ENCODE assay signal across 8 cellular contexts in the genomic region with DNA sequence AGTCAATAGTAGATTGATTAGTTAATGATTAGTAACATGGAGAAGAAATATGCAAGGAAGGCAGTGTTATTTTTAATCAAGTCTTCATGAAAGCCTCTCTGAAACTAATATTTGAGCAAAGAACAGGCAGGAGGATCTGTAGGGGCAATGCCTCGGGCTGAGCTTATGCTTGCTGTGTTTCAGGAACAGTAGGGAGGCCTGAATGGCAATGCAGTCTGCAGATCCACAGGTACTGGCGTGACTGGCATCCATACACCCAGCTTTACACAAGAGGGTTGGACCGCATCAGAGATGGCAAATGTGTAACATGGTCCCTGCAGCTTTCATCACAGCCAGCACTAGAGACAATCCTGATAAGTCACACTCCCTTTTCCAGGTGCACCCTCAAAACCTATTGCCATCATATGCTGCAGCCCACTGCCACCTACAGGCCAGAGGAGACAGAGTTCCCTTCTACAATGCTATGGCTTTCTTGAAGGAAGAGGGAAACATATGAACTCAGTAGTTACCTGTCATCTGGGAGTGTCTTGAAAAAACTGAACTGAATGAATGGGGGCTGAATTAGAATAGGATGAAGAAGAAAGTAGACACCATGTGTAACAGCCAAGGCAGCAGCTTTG.
DNase-seq lines count a peak whose midpoint lies in the region; ATAC-seq and TF ChIP-seq lines count a peak whose summit lies in the region.

No MANE protein-coding gene starts in this region.

- H3K9me3 Mint-ChIP-seq in activated CD8-positive, alpha-beta T cell treated with anti-CD3 and anti-CD28 coated beads for 36 hours = no peaks in the 10 kb centered on the region
- H3K9me3 Mint-ChIP-seq in CD4-positive, alpha-beta memory T cell = peaks cover 0 to 4% (median 0%) of the 10 kb centered on the region in 8 donors

- ATAC-seq in GM21737 (IDR thresholded peaks at IDR 0.05; ENCODE audit: unreplicated experiment) = peak; percentile 68
- ATAC-seq in activated CD8-positive, alpha-beta T cell treated with anti-CD3 and anti-CD28 coated beads for 36 hours = no peak

- no peak overlapping the region for H3K27ac Mint-ChIP-seq in activated CD8-positive, alpha-beta T cell treated with anti-CD3 and anti-CD28 coated beads for 36 hours
- H3K27ac Mint-ChIP-seq in CD4-positive, alpha-beta memory T cell = no peak overlapping the region

- H3K27ac ChIP-seq in iPS DF 6.9 (ENCODE audit: low read length) (no peak overlapping the region), tibial artery (no peak overlapping the region)
- H3K27ac ChIP-seq in CD4-positive, alpha-beta memory T cell (ENCODE audit: low read depth, low read length) = no peak overlapping the region

- H3K27me3 Mint-ChIP-seq in activated CD8-positive, alpha-beta T cell treated with anti-CD3 and anti-CD28 coated beads for 36 hours = no peaks in the 10 kb centered on the region
- no peaks in the 10 kb centered on the region for H3K27me3 Mint-ChIP-seq in CD4-positive, alpha-beta memory T cell

- H3K4me3 ChIP-seq in iPS DF 6.9 (ENCODE audit: low read length) = no peak overlapping the region
- H3K4me3 ChIP-seq in tibial artery = no peak overlapping the region
- no peak overlapping the region for H3K4me3 ChIP-seq in CD4-positive, alpha-beta memory T cell (ENCODE audit: low read length in 2 of 2)

- no peaks in the 10 kb centered on the region for H3K36me3 Mint-ChIP-seq in activated CD8-positive, alpha-beta T cell treated with anti-CD3 and anti-CD28 coated beads for 36 hours (ENCODE audit: low read depth)
- H3K36me3 Mint-ChIP-seq in CD4-positive, alpha-beta memory T cell = no peaks in the 10 kb centered on the region

- peak; percentile 16 for TF ChIP-seq CTCF in activated CD8-positive, alpha-beta T cell treated with anti-CD3 and anti-CD28 coated beads for 36 hours (IDR thresholded peaks at IDR 0.05)
- TF ChIP-seq CTCF in tibial artery (IDR thresholded peaks at IDR 0.05) = peak; percentile 67 to 69

- H3K4me3 Mint-ChIP-seq in activated CD8-positive, alpha-beta T cell treated with anti-CD3 and anti-CD28 coated beads for 36 hours = no peak overlapping the region
- H3K4me3 Mint-ChIP-seq in CD4-positive, alpha-beta memory T cell = no peak overlapping the region

- no peaks in the 10 kb centered on the region for H3K4me1 Mint-ChIP-seq in activated CD8-positive, alpha-beta T cell treated with anti-CD3 and anti-CD28 coated beads for 36 hours (ENCODE audit: low read depth)
- H3K4me1 Mint-ChIP-seq in CD4-positive, alpha-beta memory T cell = no peaks in the 10 kb centered on the region

- POLR2A ChIA-PET in activated CD8-positive, alpha-beta T cell treated with anti-CD3 and anti-CD28 coated beads for 36 hours (lab: Charles Lee) = no interaction called here
- POLR2A ChIA-PET in CD4-positive, alpha-beta memory T cell (lab: Charles Lee; ENCODE audit: partially characterized antibody) = no interaction called here

- no peaks in the 10 kb centered on the region for H3K4me1 ChIP-seq in iPS DF 6.9 (ENCODE audit: control insufficient read depth, insufficient read depth, low read length)
- H3K4me1 ChIP-seq in tibial artery = peaks cover 0 to under 1% (median 0%) of the 10 kb centered on the region in 4 donors
- no peaks in the 10 kb centered on the region for H3K4me1 ChIP-seq in CD4-positive, alpha-beta memory T cell (ENCODE audit: insufficient read depth, low read length)

- no peaks in the 10 kb centered on the region for H3K36me3 ChIP-seq in iPS DF 6.9 (ENCODE audit: control insufficient read depth, insufficient read depth, low read length)
- no peaks in the 10 kb centered on the region for H3K36me3 ChIP-seq in tibial artery
- H3K36me3 ChIP-seq in CD4-positive, alpha-beta memory T cell (ENCODE audit: insufficient read depth, low read length) = no peaks in the 10 kb centered on the region

- CTCF ChIA-PET in activated CD8-positive, alpha-beta T cell treated with anti-CD3 and anti-CD28 coated beads for 36 hours (lab: Charles Lee) = interaction anchor here (0.6 to 1.0 kb wide), 2 partner anchors 60 to 1159 kb away, joined by 3 read pairs; no protein-coding TSS in a partner anchor
- CTCF ChIA-PET in CD4-positive, alpha-beta memory T cell (lab: Charles Lee; ENCODE audit: partially characterized antibody) = no interaction called here

- WGBS in iPS DF 6.9 (ENCODE audit: insufficient coverage, insufficient read length) = no CpG with 5 or more reads among the region's 3 CpGs

- DNase-seq in G401 (ENCODE audit: low spot score) (peak; percentile 57), MV-4-11 (lab: John Stamatoyannopoulos, UW) (peak; percentile 28), iPS DF 6.9 (ENCODE audit: low read depth, low spot score) (peak; percentile 45), tibial artery (no peak), 8988T (no peak)
- peak; percentile 31 for DNase-seq in activated CD8-positive, alpha-beta T cell treated with anti-CD3 and anti-CD28 coated beads for 36 hours
- no peak for DNase-seq in CD4-positive, alpha-beta memory T cell

- no peaks in the 10 kb centered on the region for H3K27me3 ChIP-seq in iPS DF 6.9 (ENCODE audit: control insufficient read depth, insufficient read depth, low read length)
- no peaks in the 10 kb centered on the region for H3K27me3 ChIP-seq in tibial artery
- H3K27me3 ChIP-seq in CD4-positive, alpha-beta memory T cell (ENCODE audit: insufficient read depth, low read length) = no peaks in the 10 kb centered on the region

- intact Hi-C loops in activated CD8-positive, alpha-beta T cell treated with anti-CD3 and anti-CD28 coated beads for 36 hours (cut with micrococcal nuclease) = loop anchor here (10.0 kb wide), 1 partner anchor 662 kb away; no protein-coding TSS in a partner anchor
- intact Hi-C loops in tibial artery (cut with DNase I; ENCODE audit: low total_unique reads) = no loop called here
- intact Hi-C loops in CD4-positive, alpha-beta memory T cell (cut with micrococcal nuclease) = no loop called here

- H3K9me3 ChIP-seq in iPS DF 6.9 (ENCODE audit: control insufficient read depth, insufficient read depth, low read length) (no peaks in the 10 kb centered on the region), tibial artery (no peaks in the 10 kb centered on the region)
- no peaks in the 10 kb centered on the region for H3K9me3 ChIP-seq in CD4-positive, alpha-beta memory T cell (ENCODE audit: control insufficient read depth in 1 of 2, low read length in 2 of 2)

- in situ Hi-C loops in G401 (cut with HindIII; ENCODE audit: low sequenced_read_pairs) = no loop called here

Comparison
In these comparisons a context has a peak if more than half of its experiments do, and no peak if none do; other contexts are left out.
1. DNase-seq: peak in G401 (single experiment), MV-4-11 (single experiment), activated CD8-positive, alpha-beta T cell treated with anti-CD3 and anti-CD28 coated beads for 36 hours (single experiment) and iPS DF 6.9 (single experiment); none in tibial artery (0 of 2), 8988T (single experiment) and CD4-positive, alpha-beta memory T cell (0 of 5).